In the genomic region with DNA sequence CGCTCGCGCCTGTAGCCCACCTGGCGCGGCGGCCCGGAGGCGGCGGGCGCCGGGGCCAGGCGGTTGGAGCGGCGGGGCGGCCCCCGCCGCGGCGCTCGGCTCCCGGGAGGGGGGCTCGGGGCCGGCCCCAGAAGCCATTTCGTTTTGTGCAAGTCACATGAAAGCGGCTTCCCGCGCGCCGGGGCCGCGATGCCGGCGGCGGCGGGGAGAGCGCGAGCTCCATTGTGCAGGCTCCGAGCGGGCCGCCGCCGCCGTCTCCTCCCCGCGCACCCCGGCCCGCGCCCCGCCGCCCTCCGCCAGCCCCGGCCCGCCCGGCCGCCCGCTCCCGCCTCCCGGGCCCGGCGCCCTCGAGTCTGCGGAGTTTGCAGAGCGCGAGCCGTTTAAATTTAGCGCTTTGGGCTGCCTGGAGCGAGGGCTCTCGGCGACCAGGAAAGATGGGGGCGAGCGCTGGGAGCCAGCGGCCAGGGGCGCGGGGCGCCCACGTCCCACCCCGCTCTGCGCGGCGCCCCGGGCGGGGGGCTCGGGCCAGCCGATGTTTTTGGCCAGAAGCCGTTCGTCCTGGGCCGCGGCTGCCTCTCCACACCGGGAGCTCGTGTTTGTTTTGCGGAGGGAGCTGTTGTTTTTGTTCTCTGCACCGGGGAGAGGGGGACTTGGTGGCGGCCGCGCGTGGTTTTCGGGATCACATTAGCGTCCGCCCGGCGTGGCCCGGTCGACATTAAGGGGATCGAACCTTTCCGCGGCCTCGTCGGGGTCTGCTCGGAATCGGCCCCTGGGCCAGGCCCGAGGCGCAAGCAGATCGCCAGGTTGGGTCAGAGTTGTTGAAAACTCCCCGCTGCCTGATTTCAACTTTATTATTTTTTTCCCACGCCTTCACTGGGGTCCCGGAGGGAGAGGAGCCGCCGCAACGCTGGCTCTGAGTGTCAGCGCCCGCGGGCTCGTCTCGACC, we compare ENCODE assay signal across 8 cellular contexts. TPM values are rescaled to one million over a fixed set of nuclear protein-coding genes. Genes with fewer than 3 reads are reported as not detected.
A peak's percentile ranks its signal among the peaks of the same experiment; 100 is the strongest.
DNase-seq lines count a peak whose midpoint lies in the region; ATAC-seq lines count a peak whose summit lies in the region.

No MANE protein-coding gene starts in this region.

- peak overlapping the region; percentile 67 to 77 for H3K4me3 ChIP-seq in esophagus (ENCODE audit: low read depth in 1 of 2, low read length in 2 of 2)
- peak overlapping the region; percentile 45 to 63 for H3K4me3 ChIP-seq in muscle layer of colon (ENCODE audit: low read depth in 1 of 2, low read length in 2 of 2)
- peak overlapping the region; percentile 96 for H3K4me3 ChIP-seq in urinary bladder (ENCODE audit: low read depth, low read length)

- H3K4me1 Mint-ChIP-seq in activated CD4-positive, alpha-beta memory T cell treated with anti-CD3 and anti-CD28 coated beads, Interleukin-2, amount 10 ng/mL, durations not matched to agents 7 days and 5 days = peaks cover 11% of the 10 kb centered on the region

- POLR2A ChIA-PET in activated CD4-positive, alpha-beta memory T cell treated with anti-CD3 and anti-CD28 coated beads, Interleukin-2, amount 10 ng/mL, durations not matched to agents 7 days and 5 days (lab: Charles Lee) = interaction anchor here (1.0 to 2.1 kb wide), 2 partner anchors 16 to 31 kb away, joined by 5 to 9 read pairs; no protein-coding TSS in a partner anchor

- H3K9ac ChIP-seq in muscle layer of colon (ENCODE audit: low read length) = peak overlapping the region; percentile 57

- CTCF ChIA-PET in activated CD4-positive, alpha-beta memory T cell treated with anti-CD3 and anti-CD28 coated beads, Interleukin-2, amount 10 ng/mL, durations not matched to agents 7 days and 5 days (lab: Charles Lee) = interaction anchor here (1.0 to 1.2 kb wide), 2 partner anchors 32 to 104 kb away, joined by 3 read pairs; partner anchors contain the start of gene CFAP251

- peaks cover 0 to 3% of the 10 kb centered on the region in 2 donors for H3K9me3 ChIP-seq in esophagus (ENCODE audit: control insufficient read depth in 2 of 2, insufficient read depth in 1 of 2, low read depth in 1 of 2, low read length in 1 of 2)
- no peaks in the 10 kb centered on the region for H3K9me3 ChIP-seq in muscle layer of colon (ENCODE audit: low read length)

- H3K36me3 Mint-ChIP-seq in activated CD4-positive, alpha-beta memory T cell treated with anti-CD3 and anti-CD28 coated beads, Interleukin-2, amount 10 ng/mL, durations not matched to agents 7 days and 5 days (ENCODE audit: low read depth) = no peaks in the 10 kb centered on the region

- peak overlapping the region; percentile 70 for H3K4me3 Mint-ChIP-seq in activated CD4-positive, alpha-beta memory T cell treated with anti-CD3 and anti-CD28 coated beads, Interleukin-2, amount 10 ng/mL, durations not matched to agents 7 days and 5 days

- H3K36me3 ChIP-seq in esophagus (ENCODE audit: control insufficient read depth in 2 of 2, insufficient read depth in 2 of 2, low read length in 1 of 2) (no peaks in the 10 kb centered on the region), muscle layer of colon (ENCODE audit: insufficient read depth, low read length) (no peaks in the 10 kb centered on the region), urinary bladder (ENCODE audit: insufficient read depth) (no peaks in the 10 kb centered on the region)

- ATAC-seq in HG03045 (IDR thresholded peaks at IDR 0.05; ENCODE audit: unreplicated experiment) = peak; percentile 18

- H3K27me3 ChIP-seq in esophagus (ENCODE audit: control insufficient read depth in 1 of 2, insufficient read depth in 2 of 2, low read length in 2 of 2) (no peaks in the 10 kb centered on the region), muscle layer of colon (ENCODE audit: control insufficient read depth in 1 of 2, insufficient read depth in 2 of 2, low read length in 2 of 2) (no peaks in the 10 kb centered on the region)

- no peak overlapping the region for H3K27ac Mint-ChIP-seq in activated CD4-positive, alpha-beta memory T cell treated with anti-CD3 and anti-CD28 coated beads, Interleukin-2, amount 10 ng/mL, durations not matched to agents 7 days and 5 days

- peaks cover 34% of the 10 kb centered on the region for H3K27me3 Mint-ChIP-seq in activated CD4-positive, alpha-beta memory T cell treated with anti-CD3 and anti-CD28 coated beads, Interleukin-2, amount 10 ng/mL, durations not matched to agents 7 days and 5 days

- H3K27ac ChIP-seq in esophagus (ENCODE audit: low read depth in 2 of 2, low read length in 1 of 2) = peak overlapping the region; percentile 20 to 70
- peak overlapping the region; percentile 64 for H3K27ac ChIP-seq in muscle layer of colon (ENCODE audit: low read depth, low read length)
- peak overlapping the region; percentile 90 for H3K27ac ChIP-seq in urinary bladder (ENCODE audit: low read depth)

- 0 to 1% methylated on average over 81 to 124 of the region's 124 CpGs for WGBS in esophagus, 2 donors
- under 1% methylated on average over 122 of the region's 124 CpGs for WGBS in urinary bladder

- H3K4me1 ChIP-seq in esophagus (ENCODE audit: control insufficient read depth in 2 of 2, insufficient read depth in 2 of 2, low read length in 1 of 2) = no peaks in the 10 kb centered on the region
- peaks cover 13% of the 10 kb centered on the region for H3K4me1 ChIP-seq in muscle layer of colon (ENCODE audit: insufficient read depth, low read length)
- H3K4me1 ChIP-seq in urinary bladder (ENCODE audit: insufficient read depth) = no peaks in the 10 kb centered on the region

- H3K9me3 Mint-ChIP-seq in activated CD4-positive, alpha-beta memory T cell treated with anti-CD3 and anti-CD28 coated beads, Interleukin-2, amount 10 ng/mL, durations not matched to agents 7 days and 5 days = peaks cover 2% of the 10 kb centered on the region

- DNase-seq in CD1c-positive myeloid dendritic cell (ENCODE audit: extremely low spot score) (peak; percentile 56), epidermal melanocyte (ENCODE audit: insufficient read length, low spot score) (no peak), NCI-H1436 treated with DMSO at 0.1 percent for 48 hours (lab: John Stamatoyannopoulos, UW) (no peak)
- DNase-seq in activated CD4-positive, alpha-beta memory T cell treated with anti-CD3 and anti-CD28 coated beads, Interleukin-2, amount 10 ng/mL, durations not matched to agents 7 days and 5 days = peak; percentile 43

RNA-seq across cellular contexts. Expression of gene BCL7A, which starts 1.0 kb away (rescaled TPM):
- 1 to 10 TPM; 3.7 to 4.2 TPM for total RNA-seq in activated CD4-positive, alpha-beta memory T cell treated with anti-CD3 and anti-CD28 coated beads, Interleukin-2, amount 10 ng/mL, durations not matched to agents 7 days and 5 days
- polyA plus RNA-seq in esophagus = 1 to 10 TPM; 1.0 to 2.1 TPM
- total RNA-seq in urinary bladder = 7.8 TPM
- 9.1 TPM for polyA plus RNA-seq in urinary bladder

RNA-seq across cellular contexts. Expression of gene MLXIP, which starts 55.9 kb away (rescaled TPM):
- total RNA-seq in activated CD4-positive, alpha-beta memory T cell treated with anti-CD3 and anti-CD28 coated beads, Interleukin-2, amount 10 ng/mL, durations not matched to agents 7 days and 5 days = 10 to 100 TPM; 26.0 to 29.6 TPM
- 10 to 100 TPM in 1 of 2 donors, 1 to 10 TPM in 1; 8.2 to 18.0 TPM for polyA plus RNA-seq in esophagus
- total RNA-seq in urinary bladder = 37.8 TPM
- 67.9 TPM for polyA plus RNA-seq in urinary bladder

Comparison
In these comparisons a context has a peak if more than half of its experiments do, and no peak if none do; other contexts are left out.
1. DNase-seq: peak in CD1c-positive myeloid dendritic cell (single experiment) and activated CD4-positive, alpha-beta memory T cell treated with anti-CD3 and anti-CD28 coated beads, Interleukin-2, amount 10 ng/mL, durations not matched to agents 7 days and 5 days (single experiment); none in epidermal melanocyte (single experiment) and NCI-H1436 treated with DMSO at 0.1 percent for 48 hours (single experiment).
2. Peak in every context shown above with its lines, with median percentiles within 50 percentile points of each other: H3K27ac ChIP-seq and H3K4me3 ChIP-seq.